ENCODE assay signal across 28 cellular contexts in genomic region chr16:46889245-46889941, GRCh38. TPM values are rescaled to one million over a fixed set of nuclear protein-coding genes. Genes with fewer than 3 reads are reported as not detected.
DNase-seq lines count a peak whose midpoint lies in the region; ATAC-seq and TF ChIP-seq lines count a peak whose summit lies in the region.
"Had no signal": no experiment of that assay in that cellular context is flagged by ENCODE, and none has a peak within 500 bp of the region (broad histone marks: within the 10 kb centered on the region; RNA-seq: fewer than 3 reads in every experiment).

No MANE protein-coding gene starts in this region.

- H3K4me3 Mint-ChIP-seq in dendritic cell treated with granulocyte-macrophage colony-stimulating factor and Interleukin-4, amounts not matched to agents 40 ng/mL and 50 ng/mL, for 4 days: no peak overlapping the region
- H3K4me3 Mint-ChIP-seq in progenitor cell of endocrine pancreas (ENCODE audit: low read depth): no peak overlapping the region
- H3K4me3 Mint-ChIP-seq: neural progenitor cell; T-helper 2 cell treated with Interferon-gamma antibody and Interleukin-4, amounts not matched to agents 5 μg/mL and 100 μg/mL, for 36 hours had no signal

- intact Hi-C loops in dendritic cell treated with granulocyte-macrophage colony-stimulating factor and Interleukin-4, amounts not matched to agents 40 ng/mL and 50 ng/mL, for 4 days (cut with micrococcal nuclease): no loop called here
- intact Hi-C loops in heart left ventricle (cut with DNase I): no loop called here

- no peak for ATAC-seq in heart left ventricle
- ATAC-seq: lower lobe of right lung, PC-3, sciatic nerve had no signal

- peak overlapping the region; percentile 64 to 98 (median 90) for H3K4me2 ChIP-seq in BLaER1 treated with 17β-estradiol and CSF1 and Interleukin-3, amounts not matched to agents 10 nM and 100 nM
- peak overlapping the region; percentile 41 for H3K4me2 ChIP-seq in OCI-LY3 (ENCODE audit: low read length)
- H3K4me2 ChIP-seq: neural progenitor cell had no signal

- H3K79me2 ChIP-seq in OCI-LY3 (ENCODE audit: low read length): no peaks in the 10 kb centered on the region

- WGBS in heart left ventricle, 4 donors: 86 to 94% (median 92%) methylated on average over 5 of the region's 5 CpGs

- peak overlapping the region in 3 of 10 experiments; percentile 9 to 34 (median 12); a peak in 2 of 20 replicates for H3K4me3 ChIP-seq in BLaER1 treated with 17β-estradiol and CSF1 and Interleukin-3, amounts not matched to agents 10 nM and 100 nM
- H3K4me3 ChIP-seq in OCI-LY3 (ENCODE audit: low read length) (no peak overlapping the region), heart left ventricle (no peak overlapping the region)
- H3K4me3 ChIP-seq: lower lobe of right lung, neural progenitor cell, thyroid gland had no signal

- H2AFZ ChIP-seq in OCI-LY3 (ENCODE audit: low read depth, low read length): no peak overlapping the region
- H2AFZ ChIP-seq: neural progenitor cell had no signal

- H4K20me1 ChIP-seq in BLaER1 treated with 17β-estradiol and CSF1 and Interleukin-3, amounts not matched to agents 10 nM and 100 nM: peaks cover 0 to 90% (median 66%) of the 10 kb centered on the region in 11 experiments; a peak in 18 of 22 replicates
- no peaks in the 10 kb centered on the region for H4K20me1 ChIP-seq in OCI-LY3 (ENCODE audit: insufficient read depth, low read length)

- H3K36me3 Mint-ChIP-seq in dendritic cell treated with granulocyte-macrophage colony-stimulating factor and Interleukin-4, amounts not matched to agents 40 ng/mL and 50 ng/mL, for 4 days (ENCODE audit: low read depth): no peaks in the 10 kb centered on the region
- H3K36me3 Mint-ChIP-seq in progenitor cell of endocrine pancreas (ENCODE audit: insufficient read depth): peaks cover 20% of the 10 kb centered on the region

- peaks cover 10% of the 10 kb centered on the region for H3K27me3 Mint-ChIP-seq in dendritic cell treated with granulocyte-macrophage colony-stimulating factor and Interleukin-4, amounts not matched to agents 40 ng/mL and 50 ng/mL, for 4 days
- no peaks in the 10 kb centered on the region for H3K27me3 Mint-ChIP-seq in progenitor cell of endocrine pancreas
- H3K27me3 Mint-ChIP-seq: IgD-negative memory B cell had no signal

- no peak for DNase-seq in progenitor cell of endocrine pancreas (ENCODE audit: low spot score, unreplicated experiment)
- no peak for DNase-seq in dermis blood vessel endothelial cell
- no peak for DNase-seq in D341Med (ENCODE audit: low spot score)
- DNase-seq in heart left ventricle: no peak
- no peak for DNase-seq in caudate nucleus (lab: John Stamatoyannopoulos, UW)
- DNase-seq: activated CD4-positive, alpha-beta T cell treated with anti-CD3 and anti-CD28 coated beads for 48 hours; activated effector memory CD4-positive, alpha-beta T cell treated with anti-CD3 and anti-CD28 coated beads, Interleukin-2, amount 50 U/mL, for 16 hours; activated T-cell treated with anti-CD3 and anti-CD28 coated beads, Interleukin-2, amount 50 U/mL, for 1 hour; effector CD4-positive, alpha-beta T cell; GOT3; kidney glomerular epithelial cell; lower lobe of right lung; NCI-H2029 treated with DMSO at 0.1 percent for 48 hours; NCI-H345; NCI-H748 treated with DMSO at 0.1 percent for 48 hours; PC-3; Right ventricle myocardium superior; stimulated activated CD4-positive, alpha-beta T cell treated with anti-CD3 and anti-CD28 coated beads, Interleukin-15, amount 100 ng/mL, for 24 hours; stimulated activated naive CD4-positive, alpha-beta T cell; thyroid gland had no signal

- H3K27me3 ChIP-seq in BLaER1 treated with 17β-estradiol and CSF1 and Interleukin-3, amounts not matched to agents 10 nM and 100 nM: no peaks in the 10 kb centered on the region
- H3K27me3 ChIP-seq in OCI-LY3 (ENCODE audit: low read depth, low read length) (0 out of 2 replicates have a peak, but pooled peaks cover 3% of the 10 kb centered on the region), heart left ventricle (no peaks in the 10 kb centered on the region)
- H3K27me3 ChIP-seq: neural progenitor cell, thyroid gland had no signal

- H3K4me1 ChIP-seq in BLaER1 treated with 17β-estradiol and CSF1 and Interleukin-3, amounts not matched to agents 10 nM and 100 nM: peaks cover 42 to 79% (median 68%) of the 10 kb centered on the region in 10 experiments
- H3K4me1 ChIP-seq in OCI-LY3 (ENCODE audit: low read length) (peaks cover 13% of the 10 kb centered on the region; the same call in 1 of the 2 replicates), heart left ventricle (peaks cover 0 to 28% (median 9%) of the 10 kb centered on the region in 12 donors)
- H3K4me1 ChIP-seq: lower lobe of right lung had no signal

- H3K9ac ChIP-seq in BLaER1 treated with 17β-estradiol and CSF1 and Interleukin-3, amounts not matched to agents 10 nM and 100 nM: peak overlapping the region; percentile 15 to 67 (median 53); a peak in 20 of 22 replicates
- no peak overlapping the region for H3K9ac ChIP-seq in OCI-LY3 (ENCODE audit: low read length)
- H3K9ac ChIP-seq: neural progenitor cell had no signal

- no peak for TF ChIP-seq POLR2A in heart left ventricle (IDR thresholded peaks at IDR 0.05)

- H3K27ac ChIP-seq in BLaER1 treated with 17β-estradiol and CSF1 and Interleukin-3, amounts not matched to agents 10 nM and 100 nM: peak overlapping the region; percentile 15 to 90 (median 43); a peak in 21 of 22 replicates
- H3K27ac ChIP-seq in OCI-LY3 (ENCODE audit: low read length) (no peak overlapping the region), heart left ventricle (no peak overlapping the region), caudate nucleus (ENCODE audit: low read depth, low read length) (no peak overlapping the region)
- H3K27ac ChIP-seq: epithelial cell of prostate, lower lobe of right lung, neural progenitor cell, thyroid gland had no signal

- H3K9me3 ChIP-seq in BLaER1 treated with 17β-estradiol and CSF1 and Interleukin-3, amounts not matched to agents 10 nM and 100 nM (replicated peaks in 1 of 11): no peaks in the 10 kb centered on the region
- H3K9me3 ChIP-seq in OCI-LY3 (ENCODE audit: insufficient read depth, low read length) (no peaks in the 10 kb centered on the region), heart left ventricle (no peaks in the 10 kb centered on the region)
- H3K9me3 ChIP-seq: lower lobe of right lung, thyroid gland had no signal

- H3K36me3 ChIP-seq in BLaER1 treated with 17β-estradiol and CSF1 and Interleukin-3, amounts not matched to agents 10 nM and 100 nM: peaks cover 0 to 83% (median 76%) of the 10 kb centered on the region in 11 experiments; a peak in 18 of 22 replicates
- H3K36me3 ChIP-seq in OCI-LY3 (replicated peaks; ENCODE audit: low read depth, low read length): no peaks in the 10 kb centered on the region
- H3K36me3 ChIP-seq in heart left ventricle: no peaks in the 10 kb centered on the region
- H3K36me3 ChIP-seq: lower lobe of right lung, thyroid gland had no signal

- H3K27ac Mint-ChIP-seq in dendritic cell treated with granulocyte-macrophage colony-stimulating factor and Interleukin-4, amounts not matched to agents 40 ng/mL and 50 ng/mL, for 4 days: peak overlapping the region; percentile 33
- peak overlapping the region; percentile 19 for H3K27ac Mint-ChIP-seq in progenitor cell of endocrine pancreas
- H3K27ac Mint-ChIP-seq: T-helper 2 cell treated with Interferon-gamma antibody and Interleukin-4, amounts not matched to agents 5 μg/mL and 100 μg/mL, for 36 hours had no signal

- TF ChIP-seq CTCF in OCI-LY3 (IDR thresholded peaks at IDR 0.05; ENCODE audit: low read depth, low read length): no peak
- no peak for TF ChIP-seq CTCF in progenitor cell of endocrine pancreas (IDR thresholded peaks at IDR 0.05; ENCODE audit: unreplicated experiment)
- no peak for TF ChIP-seq CTCF in heart left ventricle (IDR thresholded peaks at IDR 0.05)

- H3K9me3 Mint-ChIP-seq in dendritic cell treated with granulocyte-macrophage colony-stimulating factor and Interleukin-4, amounts not matched to agents 40 ng/mL and 50 ng/mL, for 4 days: no peaks in the 10 kb centered on the region
- no peaks in the 10 kb centered on the region for H3K9me3 Mint-ChIP-seq in progenitor cell of endocrine pancreas (ENCODE audit: low read depth)
- H3K9me3 Mint-ChIP-seq: IgD-negative memory B cell; neural progenitor cell; T-helper 2 cell treated with Interferon-gamma antibody and Interleukin-4, amounts not matched to agents 5 μg/mL and 100 μg/mL, for 36 hours had no signal

- peaks cover 36% of the 10 kb centered on the region for H3K4me1 Mint-ChIP-seq in dendritic cell treated with granulocyte-macrophage colony-stimulating factor and Interleukin-4, amounts not matched to agents 40 ng/mL and 50 ng/mL, for 4 days (ENCODE audit: low read depth)
- H3K4me1 Mint-ChIP-seq in progenitor cell of endocrine pancreas (ENCODE audit: low read depth): peaks cover 44% of the 10 kb centered on the region

RNA-seq across cellular contexts. Expression of gene GPT2, which starts 5.2 kb away (rescaled TPM):
- total RNA-seq in progenitor cell of endocrine pancreas (93.1 and 99.5 TPM in 2 replicates), dermis blood vessel endothelial cell (8.2 and 10.4 TPM in 2 replicates), heart left ventricle (10 to 100 TPM; 10.9 to 30.6 (median 15.3) TPM)
- 1 to 10 TPM; 8.5 to 9.0 TPM for polyA plus RNA-seq in heart left ventricle

RNA-seq across cellular contexts. Expression of gene C16orf87, which starts 58.4 kb away (rescaled TPM):
- 17.2 and 17.8 TPM in 2 replicates for total RNA-seq in progenitor cell of endocrine pancreas
- 10.9 and 11.2 TPM in 2 replicates for total RNA-seq in dermis blood vessel endothelial cell
- total RNA-seq in heart left ventricle: 10 to 100 TPM in 8 of 9 donors, 1 to 10 TPM in 1; 8.9 to 15.8 (median 13.6) TPM
- 10 to 100 TPM in 1 of 2 donors, 1 to 10 TPM in 1; 5.1 to 13.9 TPM for polyA plus RNA-seq in heart left ventricle

Comparison
In these comparisons a context has a peak if more than half of its experiments do, and no peak if none do; other contexts are left out.
1. H3K27ac ChIP-seq: peak in BLaER1 treated with 17β-estradiol and CSF1 and Interleukin-3, amounts not matched to agents 10 nM and 100 nM (11 of 11); none in OCI-LY3 (single experiment), heart left ventricle (0 of 12) and caudate nucleus (single experiment).